ENCODE assay signal across 25 cellular contexts in genomic region chr18:9996104-9996503, GRCh38.
"Had no signal": no experiment of that assay in that cellular context is flagged by ENCODE, and none has a peak within 500 bp of the region (broad histone marks: within the 10 kb centered on the region; RNA-seq: fewer than 3 reads in every experiment).

No MANE protein-coding gene starts in this region.

- DNase-seq: activated B cell treated with CpG ODN at 0.5 μM for 24 hours; activated CD4-positive, alpha-beta memory T cell treated with anti-CD3 and anti-CD28 coated beads for 36 hours; activated CD4-positive, alpha-beta T cell treated with anti-CD3 and anti-CD28 coated beads for 1 hour; activated CD4-positive, alpha-beta T cell treated with anti-CD3 and anti-CD28 coated beads, Interleukin-2, amount 10 ng/mL, durations not matched to agents 7 days and 5 days; activated CD8-positive, alpha-beta memory T cell treated with anti-CD3 and anti-CD28 coated beads for 24 hours; activated effector memory CD4-positive, alpha-beta T cell treated with anti-CD3 and anti-CD28 coated beads, Interleukin-2, amount 50 U/mL, for 16 hours; activated naive CD4-positive, alpha-beta T cell treated with Interleukin-2 at 50 U/mL for 16 hours; activated T-cell treated with anti-CD3 and anti-CD28 coated beads, Interleukin-2, amount 50 U/mL, for 4 hours; brain microvascular endothelial cell; MG63; MV-4-11; NCI-H1092 treated with DMSO at 0.1 percent for 48 hours; NCI-H1417 treated with DMSO at 0.1 percent for 48 hours; NCI-H1694; NCI-H2029; NCI-H2107; NCI-H2171 treated with DMSO at 0.1 percent for 48 hours; NCI-H226; NCI-H510A; NCI-H69; Peyer's patch; SHP77 treated with DMSO at 0.1 percent for 48 hours; T-helper 9 cell had no signal

- ATAC-seq: activated T-cell treated with anti-CD3 and anti-CD28 coated beads, Interleukin-2, amount 50 U/mL, for 4 hours had no signal

- H3K36me3 ChIP-seq: brain microvascular endothelial cell, cardiac muscle cell, MG63, Peyer's patch had no signal

- H3K27ac ChIP-seq: brain microvascular endothelial cell, cardiac muscle cell, KMS-11, Peyer's patch had no signal

- H3K27me3 ChIP-seq: brain microvascular endothelial cell, cardiac muscle cell, MG63, Peyer's patch had no signal

- H3K4me3 ChIP-seq: cardiac muscle cell, MG63, Peyer's patch had no signal
